In genomic region chr3:177429772-177430171, GRCh38 we compare ENCODE assay signal across 30 cellular contexts.
"Had no signal": no experiment of that assay in that cellular context is flagged by ENCODE, and none has a peak within 500 bp of the region (broad histone marks: within the 10 kb centered on the region; RNA-seq: fewer than 3 reads in every experiment).

No MANE protein-coding gene starts in this region.

- H3K27ac Mint-ChIP-seq: activated CD8-positive, alpha-beta memory T cell treated with anti-CD3 and anti-CD28 coated beads, Interleukin-2, amount 10 ng/mL, durations not matched to agents 7 days and 5 days; activated naive CD4-positive, alpha-beta T cell treated with anti-CD3 and anti-CD28 coated beads, Interleukin-2, amount 10 ng/mL, durations not matched to agents 7 days and 5 days; activated naive CD8-positive, alpha-beta T cell; activated naive CD8-positive, alpha-beta T cell treated with anti-CD3 and anti-CD28 coated beads, Interleukin-2, amount 50 U/mL, for 24 hours had no signal

- H3K27me3 ChIP-seq: brain microvascular endothelial cell, MG63 had no signal

- H3K27ac ChIP-seq: brain microvascular endothelial cell, WERI-Rb-1 had no signal

- H3K36me3 ChIP-seq: brain microvascular endothelial cell, MG63, WERI-Rb-1 had no signal

- DNase-seq: activated CD4-positive, alpha-beta memory T cell treated with anti-CD3 and anti-CD28 coated beads, Interleukin-2, amount 10 ng/mL, durations not matched to agents 7 days and 5 days; activated CD4-positive, alpha-beta T cell treated with anti-CD3 and anti-CD28 coated beads for 1 hour; activated CD4-positive, alpha-beta T cell treated with anti-CD3 and anti-CD28 coated beads for 48 hours; activated CD4-positive, CD25-positive, alpha-beta regulatory T cell; activated CD8-positive, alpha-beta memory T cell treated with anti-CD3 and anti-CD28 coated beads for 24 hours; activated CD8-positive, alpha-beta memory T cell treated with anti-CD3 and anti-CD28 coated beads, Interleukin-2, amount 10 ng/mL, durations not matched to agents 7 days and 5 days; activated CD8-positive, alpha-beta memory T cell treated with anti-CD3 and anti-CD28 coated beads, Interleukin-2, amount 50 U/mL, for 48 hours; activated effector memory CD4-positive, alpha-beta T cell treated with Interleukin-2 at 50 U/mL for 16 hours; activated naive CD4-positive, alpha-beta T cell treated with anti-CD3 and anti-CD28 coated beads, Interleukin-2, amount 10 ng/mL, durations not matched to agents 7 days and 5 days; activated naive CD8-positive, alpha-beta T cell treated with anti-CD3 and anti-CD28 coated beads, Interleukin-2, amount 50 U/mL, for 24 hours; activated T-cell treated with anti-CD3 and anti-CD28 coated beads, Interleukin-2, amount 50 U/mL, for 48 hours; anterior cingulate cortex; brain microvascular endothelial cell; Kasumi-1; KG1; MG63; NCI-H1048; NCI-H1105 treated with DMSO at 0.1 percent for 48 hours; NCI-H1436; NCI-H1694; NCI-H2029; NCI-H510A; NCI-H526; NCI-H748 treated with DMSO at 0.1 percent for 48 hours; NK-92 treated with Interleukin-12 subunit alpha and Interleukin-12 subunit beta, amount 100 ng/mL, for 24 hours; SIG-M5; T1000; WERI-Rb-1 had no signal

- H3K9me3 ChIP-seq: MG63 had no signal

- H3K27me3 Mint-ChIP-seq: activated CD8-positive, alpha-beta memory T cell treated with anti-CD3 and anti-CD28 coated beads, Interleukin-2, amount 10 ng/mL, durations not matched to agents 7 days and 5 days; activated naive CD4-positive, alpha-beta T cell treated with anti-CD3 and anti-CD28 coated beads, Interleukin-2, amount 10 ng/mL, durations not matched to agents 7 days and 5 days; activated naive CD8-positive, alpha-beta T cell; activated naive CD8-positive, alpha-beta T cell treated with anti-CD3 and anti-CD28 coated beads, Interleukin-2, amount 50 U/mL, for 24 hours; central memory CD8-positive, alpha-beta T cell had no signal

- ATAC-seq: activated CD8-positive, alpha-beta memory T cell treated with anti-CD3 and anti-CD28 coated beads, Interleukin-2, amount 10 ng/mL, durations not matched to agents 7 days and 5 days; activated naive CD8-positive, alpha-beta T cell treated with anti-CD3 and anti-CD28 coated beads, Interleukin-2, amount 50 U/mL, for 24 hours had no signal

- H3K4me3 Mint-ChIP-seq: activated CD4-positive, alpha-beta memory T cell treated with anti-CD3 and anti-CD28 coated beads, Interleukin-2, amount 10 ng/mL, durations not matched to agents 7 days and 5 days; activated CD8-positive, alpha-beta memory T cell treated with anti-CD3 and anti-CD28 coated beads, Interleukin-2, amount 10 ng/mL, durations not matched to agents 7 days and 5 days; activated naive CD4-positive, alpha-beta T cell treated with anti-CD3 and anti-CD28 coated beads, Interleukin-2, amount 10 ng/mL, durations not matched to agents 7 days and 5 days; activated naive CD8-positive, alpha-beta T cell; activated naive CD8-positive, alpha-beta T cell treated with anti-CD3 and anti-CD28 coated beads, Interleukin-2, amount 50 U/mL, for 24 hours; central memory CD8-positive, alpha-beta T cell had no signal

- H3K4me3 ChIP-seq: MG63 had no signal

- H3K9me3 Mint-ChIP-seq: activated CD4-positive, alpha-beta memory T cell treated with anti-CD3 and anti-CD28 coated beads, Interleukin-2, amount 10 ng/mL, durations not matched to agents 7 days and 5 days; activated naive CD4-positive, alpha-beta T cell treated with anti-CD3 and anti-CD28 coated beads, Interleukin-2, amount 10 ng/mL, durations not matched to agents 7 days and 5 days; activated naive CD8-positive, alpha-beta T cell treated with anti-CD3 and anti-CD28 coated beads, Interleukin-2, amount 50 U/mL, for 24 hours; central memory CD8-positive, alpha-beta T cell had no signal
